Comparison of ENCODE assay signal across 1 cellular context in genomic region chr5:151174612-151175101, GRCh38.
TF ChIP-seq lines count a peak whose summit lies in the region.

No MANE protein-coding gene starts in this region.

TF ChIP-seq in HepG2, 621 proteins besides CTCF, POLR2A, EP300 and RAD21:
- TF ChIP-seq, protein P1, sequence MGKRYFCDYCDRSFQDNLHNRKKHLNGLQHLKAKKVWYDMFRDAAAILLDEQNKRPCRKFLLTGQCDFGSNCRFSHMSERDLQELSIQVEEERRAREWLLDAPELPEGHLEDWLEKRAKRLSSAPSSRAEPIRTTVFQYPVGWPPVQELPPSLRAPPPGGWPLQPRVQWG (CRISPR knock-in tag; IDR thresholded peaks at IDR 0.05; ENCODE audit: borderline replicate concordance, low read depth): no peak
- TF ChIP-seq HES4 (CRISPR knock-in tag; IDR thresholded peaks at IDR 0.05; ENCODE audit: borderline replicate concordance): no peak
- no peak for TF ChIP-seq ZNF17 (CRISPR knock-in tag; IDR thresholded peaks at IDR 0.05)
- TF ChIP-seq, protein P2, sequence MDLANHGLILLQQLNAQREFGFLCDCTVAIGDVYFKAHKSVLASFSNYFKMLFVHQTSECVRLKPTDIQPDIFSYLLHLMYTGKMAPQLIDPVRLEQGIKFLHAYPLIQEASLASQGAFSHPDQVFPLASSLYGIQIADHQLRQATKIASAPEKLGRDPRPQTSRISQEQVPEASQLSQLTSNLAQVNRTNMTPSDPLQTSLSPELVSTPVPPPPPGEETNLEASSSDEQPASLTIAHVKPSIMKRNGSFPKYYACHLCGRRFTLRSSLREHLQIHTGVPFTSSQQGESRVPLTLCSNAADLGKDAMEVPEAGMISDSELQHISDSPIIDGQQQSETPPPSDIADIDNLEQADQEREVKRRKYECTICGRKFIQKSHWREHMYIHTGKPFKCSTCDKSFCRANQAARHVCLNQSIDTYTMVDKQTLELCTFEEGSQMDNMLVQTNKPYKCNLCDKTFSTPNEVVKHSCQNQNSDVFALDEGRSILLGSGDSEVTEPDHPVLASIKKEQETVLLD (CRISPR knock-in tag; IDR thresholded peaks at IDR 0.05; ENCODE audit: low read depth): no peak
- TF ChIP-seq, protein P3, sequence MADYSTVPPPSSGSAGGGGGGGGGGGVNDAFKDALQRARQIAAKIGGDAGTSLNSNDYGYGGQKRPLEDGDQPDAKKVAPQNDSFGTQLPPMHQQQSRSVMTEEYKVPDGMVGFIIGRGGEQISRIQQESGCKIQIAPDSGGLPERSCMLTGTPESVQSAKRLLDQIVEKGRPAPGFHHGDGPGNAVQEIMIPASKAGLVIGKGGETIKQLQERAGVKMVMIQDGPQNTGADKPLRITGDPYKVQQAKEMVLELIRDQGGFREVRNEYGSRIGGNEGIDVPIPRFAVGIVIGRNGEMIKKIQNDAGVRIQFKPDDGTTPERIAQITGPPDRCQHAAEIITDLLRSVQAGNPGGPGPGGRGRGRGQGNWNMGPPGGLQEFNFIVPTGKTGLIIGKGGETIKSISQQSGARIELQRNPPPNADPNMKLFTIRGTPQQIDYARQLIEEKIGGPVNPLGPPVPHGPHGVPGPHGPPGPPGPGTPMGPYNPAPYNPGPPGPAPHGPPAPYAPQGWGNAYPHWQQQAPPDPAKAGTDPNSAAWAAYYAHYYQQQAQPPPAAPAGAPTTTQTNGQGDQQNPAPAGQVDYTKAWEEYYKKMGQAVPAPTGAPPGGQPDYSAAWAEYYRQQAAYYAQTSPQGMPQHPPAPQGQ (CRISPR knock-in tag; IDR thresholded peaks at IDR 0.05; ENCODE audit: borderline replicate concordance): no peak
- no peak for TF ChIP-seq MED1 (CRISPR knock-in tag; IDR thresholded peaks at IDR 0.05)
- no peak for TF ChIP-seq PLRG1 (conservative IDR thresholded peaks at IDR 0.05)
- TF ChIP-seq CENPT (CRISPR knock-in tag; IDR thresholded peaks at IDR 0.05; ENCODE audit: low read depth): no peak
- TF ChIP-seq ZNF407 (CRISPR knock-in tag; IDR thresholded peaks at IDR 0.05; ENCODE audit: not compliant biosample characterization): no peak
- TF ChIP-seq, protein P4, sequence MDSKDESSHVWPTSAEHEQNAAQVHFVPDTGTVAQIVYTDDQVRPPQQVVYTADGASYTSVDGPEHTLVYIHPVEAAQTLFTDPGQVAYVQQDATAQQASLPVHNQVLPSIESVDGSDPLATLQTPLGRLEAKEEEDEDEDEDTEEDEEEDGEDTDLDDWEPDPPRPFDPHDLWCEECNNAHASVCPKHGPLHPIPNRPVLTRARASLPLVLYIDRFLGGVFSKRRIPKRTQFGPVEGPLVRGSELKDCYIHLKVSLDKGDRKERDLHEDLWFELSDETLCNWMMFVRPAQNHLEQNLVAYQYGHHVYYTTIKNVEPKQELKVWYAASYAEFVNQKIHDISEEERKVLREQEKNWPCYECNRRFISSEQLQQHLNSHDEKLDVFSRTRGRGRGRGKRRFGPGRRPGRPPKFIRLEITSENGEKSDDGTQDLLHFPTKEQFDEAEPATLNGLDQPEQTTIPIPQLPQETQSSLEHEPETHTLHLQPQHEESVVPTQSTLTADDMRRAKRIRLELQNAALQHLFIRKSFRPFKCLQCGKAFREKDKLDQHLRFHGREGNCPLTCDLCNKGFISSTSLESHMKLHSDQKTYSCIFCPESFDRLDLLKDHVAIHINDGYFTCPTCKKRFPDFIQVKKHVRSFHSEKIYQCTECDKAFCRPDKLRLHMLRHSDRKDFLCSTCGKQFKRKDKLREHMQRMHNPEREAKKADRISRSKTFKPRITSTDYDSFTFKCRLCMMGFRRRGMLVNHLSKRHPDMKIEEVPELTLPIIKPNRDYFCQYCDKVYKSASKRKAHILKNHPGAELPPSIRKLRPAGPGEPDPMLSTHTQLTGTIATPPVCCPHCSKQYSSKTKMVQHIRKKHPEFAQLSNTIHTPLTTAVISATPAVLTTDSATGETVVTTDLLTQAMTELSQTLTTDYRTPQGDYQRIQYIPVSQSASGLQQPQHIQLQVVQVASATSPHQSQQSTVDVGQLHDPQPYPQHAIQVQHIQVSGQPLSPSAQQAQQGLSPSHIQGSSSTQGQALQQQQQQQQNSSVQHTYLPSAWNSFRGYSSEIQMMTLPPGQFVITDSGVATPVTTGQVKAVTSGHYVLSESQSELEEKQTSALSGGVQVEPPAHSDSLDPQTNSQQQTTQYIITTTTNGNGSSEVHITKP (CRISPR knock-in tag; IDR thresholded peaks at IDR 0.05; ENCODE audit: low read depth): no peak
- TF ChIP-seq TEAD3 (CRISPR knock-in tag; optimal IDR thresholded peaks at IDR 0.05; ENCODE audit: borderline replicate concordance): no peak
- no peak for TF ChIP-seq RFX5 (IDR thresholded peaks at IDR 0.05; ENCODE audit: low read depth, low read length)
- TF ChIP-seq, protein P5, sequence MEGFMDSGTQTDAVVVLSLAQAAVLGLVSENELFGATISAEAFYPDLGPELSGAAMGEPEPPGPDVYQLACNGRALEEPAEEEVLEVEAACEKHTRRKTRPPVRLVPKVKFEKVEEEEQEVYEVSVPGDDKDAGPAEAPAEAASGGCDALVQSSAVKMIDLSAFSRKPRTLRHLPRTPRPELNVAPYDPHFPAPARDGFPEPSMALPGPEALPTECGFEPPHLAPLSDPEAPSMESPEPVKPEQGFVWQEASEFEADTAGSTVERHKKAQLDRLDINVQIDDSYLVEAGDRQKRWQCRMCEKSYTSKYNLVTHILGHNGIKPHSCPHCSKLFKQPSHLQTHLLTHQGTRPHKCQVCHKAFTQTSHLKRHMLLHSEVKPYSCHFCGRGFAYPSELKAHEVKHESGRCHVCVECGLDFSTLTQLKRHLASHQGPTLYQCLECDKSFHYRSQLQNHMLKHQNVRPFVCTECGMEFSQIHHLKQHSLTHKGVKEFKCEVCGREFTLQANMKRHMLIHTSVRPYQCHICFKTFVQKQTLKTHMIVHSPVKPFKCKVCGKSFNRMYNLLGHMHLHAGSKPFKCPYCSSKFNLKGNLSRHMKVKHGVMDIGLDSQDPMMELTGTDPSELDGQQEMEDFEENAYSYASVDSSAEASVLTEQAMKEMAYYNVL (CRISPR knock-in tag; IDR thresholded peaks at IDR 0.05; ENCODE audit: borderline replicate concordance): no peak
- TF ChIP-seq ZNF3 (CRISPR knock-in tag; IDR thresholded peaks at IDR 0.05): no peak
- TF ChIP-seq ZNF563 (CRISPR knock-in tag; IDR thresholded peaks at IDR 0.05): no peak
- no peak for TF ChIP-seq CENPX (CRISPR knock-in tag; IDR thresholded peaks at IDR 0.05)
- no peak for TF ChIP-seq GATAD2A (CRISPR knock-in tag; IDR thresholded peaks at IDR 0.05)
- TF ChIP-seq ZNF30 (CRISPR knock-in tag; IDR thresholded peaks at IDR 0.05): no peak
- TF ChIP-seq AFF4 (CRISPR knock-in tag; IDR thresholded peaks at IDR 0.05): no peak
- TF ChIP-seq ZFP62 (CRISPR knock-in tag; IDR thresholded peaks at IDR 0.05): no peak
